In genomic region chr1:248102847-248103246, GRCh38 we compare ENCODE assay signal across 18 cellular contexts. TPM values are rescaled to one million over a fixed set of nuclear protein-coding genes. Genes with fewer than 3 reads are reported as not detected.
DNase-seq lines count a peak whose midpoint lies in the region; FAIRE-seq lines count a peak whose summit lies in the region.
"Had no signal": no experiment of that assay in that cellular context is flagged by ENCODE, and none has a peak within 500 bp of the region (broad histone marks: within the 10 kb centered on the region; RNA-seq: fewer than 3 reads in every experiment).

No MANE protein-coding gene starts in this region.

- no peaks in the 10 kb centered on the region for H3K27me3 ChIP-seq in small intestine (ENCODE audit: control insufficient read depth in 2 of 2, insufficient read depth in 2 of 2, low read length in 2 of 2)
- H3K27me3 ChIP-seq: BE2C had no signal

- H3K36me3 ChIP-seq in small intestine (ENCODE audit: control insufficient read depth in 2 of 2, insufficient read depth in 2 of 2, low read length in 2 of 2): no peaks in the 10 kb centered on the region
- H3K36me3 ChIP-seq: BE2C had no signal

- H3K9me3 ChIP-seq in small intestine (ENCODE audit: control insufficient read depth, low read depth): no peaks in the 10 kb centered on the region
- H3K9me3 ChIP-seq: BE2C had no signal

- no peaks in the 10 kb centered on the region for H3K4me1 ChIP-seq in small intestine (ENCODE audit: control insufficient read depth in 2 of 2, insufficient read depth in 1 of 2, low read depth in 1 of 2, low read length in 1 of 2)
- H3K4me1 ChIP-seq: BE2C had no signal

- FAIRE-seq in A204.1 (lab: Jason Lieb, UNC): peak; percentile 100
- peak; percentile 100 for FAIRE-seq in RCC 7860 (lab: Jason Lieb, UNC)
- peak; percentile 95 for FAIRE-seq in endometrium (lab: Jason Lieb, UNC)
- FAIRE-seq in small intestine (lab: Jason Lieb, UNC): peak; percentile 100
- FAIRE-seq: GM12878, HepG2 had no signal

- no peak overlapping the region for H3K4me3 ChIP-seq in small intestine (ENCODE audit: low read depth in 1 of 2, low read length in 2 of 2)
- H3K4me3 ChIP-seq: GM12878 had no signal

- no peak overlapping the region for H3K27ac ChIP-seq in small intestine (ENCODE audit: low read depth in 1 of 2, low read length in 1 of 2)

- DNase-seq in RCC 7860 (ENCODE audit: low spot score) (no peak), small intestine (no peak), GF-D8 (lab: John Stamatoyannopoulos, UW) (no peak), islet precursor cell (no peak)
- DNase-seq: ACHN; BE2C; C1 segment of cervical spinal cord; CD4-positive, CD25-positive, alpha-beta regulatory T cell; CD8-positive, alpha-beta memory T cell; COR-L47; GOT3; H7; HFFc6 had no signal

RNA-seq across cellular contexts. Expression of gene OR2L13, which starts 7.9 kb away (rescaled TPM):
- under 1 TPM in 1 of 3 donors, not detected in 2; 0.16 TPM for polyA plus RNA-seq in small intestine
- polyA plus RNA-seq: CD4-positive, CD25-positive, alpha-beta regulatory T cell; CD8-positive, alpha-beta memory T cell; GM12878; HepG2 had no signal

RNA-seq across cellular contexts. Expression of gene OR2M5, which starts 42.1 kb away (rescaled TPM):
- polyA plus RNA-seq in small intestine: not detected
- polyA plus RNA-seq: CD4-positive, CD25-positive, alpha-beta regulatory T cell; CD8-positive, alpha-beta memory T cell; GM12878; HepG2; IgD-negative memory B cell had no signal

RNA-seq across cellular contexts. Expression of gene OR2L3, which starts 56.2 kb away (rescaled TPM):
- not detected for polyA plus RNA-seq in small intestine
- polyA plus RNA-seq: CD4-positive, CD25-positive, alpha-beta regulatory T cell; CD8-positive, alpha-beta memory T cell; GM12878; HepG2; IgD-negative memory B cell had no signal
